Comparison of ENCODE assay signal across 7 cellular contexts in genomic region chr14:73295198-73295796, GRCh38. TPM values are rescaled to one million over a fixed set of nuclear protein-coding genes. Genes with fewer than 3 reads are reported as not detected.
A peak's percentile ranks its signal among the peaks of the same experiment; 100 is the strongest.
DNase-seq lines count a peak whose midpoint lies in the region; ATAC-seq and TF ChIP-seq lines count a peak whose summit lies in the region.

No MANE protein-coding gene starts in this region.

- no peaks in the 10 kb centered on the region for H3K9me3 ChIP-seq in psoas muscle

- no peak overlapping the region for H3K4me3 ChIP-seq in fibroblast of mammary gland (ENCODE audit: control insufficient read depth, low read depth, low read length)
- no peak overlapping the region for H3K4me3 ChIP-seq in psoas muscle
- H3K4me3 ChIP-seq in lower leg skin (ENCODE audit: low read depth, poor library complexity, severe bottlenecking) = no peak overlapping the region

- WGBS in psoas muscle, 3 donors = 79 to 90% (median 87%) methylated on average over 1 of the region's 1 CpG
- WGBS in lower leg skin, 2 donors = 82 to 91% methylated on average over 1 of the region's 1 CpG

- H3K27me3 ChIP-seq in psoas muscle (ENCODE audit: insufficient read depth in 3 of 3, low read length in 2 of 3) = no peaks in the 10 kb centered on the region

- intact Hi-C loops in psoas muscle (cut with DNase I) (loop anchor here (2.0 kb wide), 1 partner anchor 178 kb away; no protein-coding TSS in a partner anchor), lower leg skin (cut with DNase I; ENCODE audit: low total_unique reads) (no loop called here)

- no peak overlapping the region for H3K27ac ChIP-seq in psoas muscle

- H3K36me3 ChIP-seq in psoas muscle (ENCODE audit: insufficient read depth in 1 of 2, low read depth in 1 of 2) = peaks cover 5 to 29% of the 10 kb centered on the region in 2 donors

- peak; percentile 53 for DNase-seq in GM03348 (ENCODE audit: low spot score)
- DNase-seq in M059J (ENCODE audit: low read depth) = peak; percentile 43
- DNase-seq in SK-N-DZ (ENCODE audit: low spot score) = peak; percentile 30
- DNase-seq in fibroblast of mammary gland (ENCODE audit: low read depth) = peak; percentile 53
- DNase-seq in psoas muscle = no peak
- DNase-seq in lower leg skin (ENCODE audit: low spot score in 2 of 2) = no peak

- H3K4me1 ChIP-seq in psoas muscle = no peaks in the 10 kb centered on the region

- TF ChIP-seq CTCF in fibroblast of mammary gland (conservative IDR thresholded peaks at IDR 0.05; ENCODE audit: control insufficient read depth, insufficient read depth, low read depth, low read length) = peak; percentile 71
- peak; percentile 67 for TF ChIP-seq CTCF in psoas muscle (IDR thresholded peaks at IDR 0.05)
- no peak for TF ChIP-seq CTCF in lower leg skin (IDR thresholded peaks at IDR 0.05)

- no peak for TF ChIP-seq POLR2A in lower leg skin (IDR thresholded peaks at IDR 0.05)

- ATAC-seq in psoas muscle (no peak), HG03159 (IDR thresholded peaks at IDR 0.05; ENCODE audit: unreplicated experiment) (no peak)

RNA-seq across cellular contexts. Expression of gene PAPLN, which starts 58.0 kb away (rescaled TPM):
- total RNA-seq in M059J (2014; rRNA removed; shearing (Covaris generic)) = 0.44 and 2.0 TPM in 2 replicates
- polyA plus RNA-seq in SK-N-DZ (2014; cell fraction: cytosol; rRNA removed) = 0.13 TPM in 1 of 2 replicates, not detected in the other
- polyA plus RNA-seq in SK-N-DZ (2014; cell fraction: nucleus; rRNA removed) = 0.44 and 0.53 TPM in 2 replicates
- under 1 TPM; 0.26 to 0.79 (median 0.50) TPM for total RNA-seq in psoas muscle
- under 1 TPM; 0.38 to 0.52 (median 0.44) TPM for polyA plus RNA-seq in psoas muscle
- 10 to 100 TPM; 11.2 to 36.4 (median 22.6) TPM for total RNA-seq in lower leg skin

Comparison
In these comparisons a context has a peak if more than half of its experiments do, and no peak if none do; other contexts are left out.
1. DNase-seq: peak in GM03348 (single experiment), M059J (single experiment), SK-N-DZ (single experiment) and fibroblast of mammary gland (single experiment); none in psoas muscle (0 of 2) and lower leg skin (0 of 2).
2. CTCF ChIP-seq: peak in fibroblast of mammary gland (single experiment) and psoas muscle (single experiment); none in lower leg skin (0 of 3).